In genomic region chr9:81689343-81690175, GRCh38 we compare ENCODE assay signal across 8 cellular contexts. TPM values are rescaled to one million over a fixed set of nuclear protein-coding genes. Genes with fewer than 3 reads are reported as not detected.
A peak's percentile ranks its signal among the peaks of the same experiment; 100 is the strongest.
DNase-seq lines count a peak whose midpoint lies in the region; ATAC-seq and TF ChIP-seq lines count a peak whose summit lies in the region.

Gene TLE1 (minus strand): TSS chr9:81689547. CDS start chr9:81688240, 1,307 bp downstream.

- TF ChIP-seq CTCF in AG04450 (IDR thresholded peaks at IDR 0.05; ENCODE audit: low read depth, low read length) (0 out of 2 replicates have a peak, but pooled peaks have one; percentile 7), liver (IDR thresholded peaks at IDR 0.05; ENCODE audit: low read depth, low read length, missing input control) (no peak)

- H3K9ac ChIP-seq in liver (ENCODE audit: low read depth in 1 of 2, low read length in 2 of 2): peak within 1 kb of the TSS; percentile 20 to 67

- peaks cover 4% of the 10 kb centered on the region for H3K36me3 Mint-ChIP-seq in activated CD8-positive, alpha-beta T cell treated with anti-CD3 and anti-CD28 coated beads, Interleukin-2, amount 10 ng/mL, durations not matched to agents 7 days and 5 days (ENCODE audit: low read depth)

- H3K36me3 ChIP-seq in liver (ENCODE audit: control insufficient read depth in 4 of 4, insufficient read depth in 3 of 4, low read depth in 1 of 4, low read length in 3 of 4): peaks cover 0 to 6% (median 0%) of the 10 kb centered on the region in 4 donors

- H3K27ac Mint-ChIP-seq in activated CD8-positive, alpha-beta T cell treated with anti-CD3 and anti-CD28 coated beads, Interleukin-2, amount 10 ng/mL, durations not matched to agents 7 days and 5 days: peak within 1 kb of the TSS; percentile 75

- under 1% methylated on average over 95 of the region's 95 CpGs for WGBS in liver

- H3K9me3 ChIP-seq in AG04450 (ENCODE audit: control insufficient read depth, insufficient read depth, low read length) (no peaks in the 10 kb centered on the region; the same call in 1 of the 2 replicates), liver (ENCODE audit: control insufficient read depth in 4 of 4, low read length in 3 of 4) (no peaks in the 10 kb centered on the region)

- H3K4me3 Mint-ChIP-seq in activated CD8-positive, alpha-beta T cell treated with anti-CD3 and anti-CD28 coated beads, Interleukin-2, amount 10 ng/mL, durations not matched to agents 7 days and 5 days: peak within 1 kb of the TSS; percentile 80

- ATAC-seq in HG03432 (IDR thresholded peaks at IDR 0.05; ENCODE audit: unreplicated experiment): peak; percentile 87
- ATAC-seq in activated CD8-positive, alpha-beta T cell treated with anti-CD3 and anti-CD28 coated beads, Interleukin-2, amount 10 ng/mL, durations not matched to agents 7 days and 5 days: peak; percentile 88

- H3K27ac ChIP-seq in AG04450 (ENCODE audit: low read depth, low read length) (peak within 1 kb of the TSS; percentile 71), liver (ENCODE audit: low read depth in 1 of 2, low read length in 2 of 2) (peak within 1 kb of the TSS; percentile 87 to 89)

- CTCF ChIA-PET in AG04450 (lab: Charles Lee): interaction anchor here (0.6 to 4.3 kb wide), 5 partner anchors 96 to 917 kb away, joined by 3 to 22 read pairs (median 3); no protein-coding TSS in a partner anchor
- CTCF ChIA-PET in activated CD8-positive, alpha-beta T cell treated with anti-CD3 and anti-CD28 coated beads, Interleukin-2, amount 10 ng/mL, durations not matched to agents 7 days and 5 days (lab: Charles Lee): no interaction called here

- peak; percentile 47 to 63 for TF ChIP-seq RAD21 in liver (IDR thresholded peaks at IDR 0.05)

- H3K27me3 Mint-ChIP-seq in activated CD8-positive, alpha-beta T cell treated with anti-CD3 and anti-CD28 coated beads, Interleukin-2, amount 10 ng/mL, durations not matched to agents 7 days and 5 days (ENCODE audit: low read depth): peaks cover 25% of the 10 kb centered on the region

- peaks cover 22% of the 10 kb centered on the region for H3K4me1 Mint-ChIP-seq in activated CD8-positive, alpha-beta T cell treated with anti-CD3 and anti-CD28 coated beads, Interleukin-2, amount 10 ng/mL, durations not matched to agents 7 days and 5 days (ENCODE audit: low read depth)

- H3K4me3 ChIP-seq in AG04450 (ENCODE audit: low read depth, low read length): peak within 1 kb of the TSS; percentile 86
- H3K4me3 ChIP-seq in liver (ENCODE audit: low read depth in 1 of 3, low read length in 3 of 3): peak within 1 kb of the TSS; percentile 72 to 92 (median 86)

- H3K27me3 ChIP-seq in AG04450 (ENCODE audit: control insufficient read depth, insufficient read depth, low read length) (no peaks in the 10 kb centered on the region), liver (ENCODE audit: control insufficient read depth in 4 of 4, insufficient read depth in 4 of 4, low read length in 3 of 4) (no peaks in the 10 kb centered on the region)

- DNase-seq in AG04450 (ENCODE audit: low read depth, low spot score): peak; percentile 100
- DNase-seq in GM19238 (ENCODE audit: insufficient read length, low spot score): peak; percentile 41
- peak; percentile 97 for DNase-seq in NCI-H510A (lab: John Stamatoyannopoulos, UW)
- peak; percentile 81 for DNase-seq in activated CD8-positive, alpha-beta T cell treated with anti-CD3 and anti-CD28 coated beads, Interleukin-2, amount 10 ng/mL, durations not matched to agents 7 days and 5 days
- peak; percentile 100 for DNase-seq in ecto neural progenitor cell (ENCODE audit: low spot score)
- DNase-seq in stimulated activated CD4-positive, alpha-beta T cell treated with anti-CD3 and anti-CD28 coated beads, Interleukin-2, amount 100 ng/mL, for 48 hours: peak; percentile 51 to 67

- peaks cover 0 to 31% (median 23%) of the 10 kb centered on the region in 4 donors for H3K4me1 ChIP-seq in liver (ENCODE audit: control insufficient read depth in 4 of 4, insufficient read depth in 4 of 4, low read length in 3 of 4)

- no peaks in the 10 kb centered on the region for H3K9me3 Mint-ChIP-seq in activated CD8-positive, alpha-beta T cell treated with anti-CD3 and anti-CD28 coated beads, Interleukin-2, amount 10 ng/mL, durations not matched to agents 7 days and 5 days (ENCODE audit: insufficient read depth)

- POLR2A ChIA-PET in AG04450 (lab: Yijun Ruan, JAX): interaction anchor here (0.6 to 1.9 kb wide), 7 partner anchors 49 to 917 kb away, joined by 3 to 7 read pairs (median 4); no protein-coding TSS in a partner anchor
- POLR2A ChIA-PET in activated CD8-positive, alpha-beta T cell treated with anti-CD3 and anti-CD28 coated beads, Interleukin-2, amount 10 ng/mL, durations not matched to agents 7 days and 5 days (lab: Charles Lee): no interaction called here

TF ChIP-seq in liver, 16 proteins besides CTCF, POLR2A, EP300 and RAD21:
- TF ChIP-seq HNF4G (IDR thresholded peaks at IDR 0.05): no peak
- TF ChIP-seq, protein P1, sequence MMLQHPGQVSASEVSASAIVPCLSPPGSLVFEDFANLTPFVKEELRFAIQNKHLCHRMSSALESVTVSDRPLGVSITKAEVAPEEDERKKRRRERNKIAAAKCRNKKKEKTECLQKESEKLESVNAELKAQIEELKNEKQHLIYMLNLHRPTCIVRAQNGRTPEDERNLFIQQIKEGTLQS (IDR thresholded peaks at IDR 0.05): no peak
- peak in 1 of 2 donors; percentile 27 for TF ChIP-seq GABPA (IDR thresholded peaks at IDR 0.05 in 1 of 2, conservative IDR thresholded peaks at IDR 0.05 in 1 of 2)
- peak; percentile 73 for TF ChIP-seq REST (IDR thresholded peaks at IDR 0.05)
- peak; percentile 44 to 61 for TF ChIP-seq RXRA (IDR thresholded peaks at IDR 0.05)
- peak; percentile 31 for TF ChIP-seq FOXA2 (IDR thresholded peaks at IDR 0.05)
- TF ChIP-seq HNF4A (conservative IDR thresholded peaks at IDR 0.05): peak in 1 of 2 donors; percentile 54
- TF ChIP-seq TAF1 (conservative IDR thresholded peaks at IDR 0.05): no peak
- TF ChIP-seq NR2F2 (IDR thresholded peaks at IDR 0.05): no peak
- peak; percentile 90 for TF ChIP-seq SP1 (IDR thresholded peaks at IDR 0.05)
- TF ChIP-seq ZBTB33 (IDR thresholded peaks at IDR 0.05): peak; percentile 63
- peak in 1 of 2 donors; percentile 66 for TF ChIP-seq EGR1 (IDR thresholded peaks at IDR 0.05; ENCODE audit: low read depth in 2 of 2)
- peak in 1 of 2 donors; percentile 51 for TF ChIP-seq JUND (IDR thresholded peaks at IDR 0.05)
- TF ChIP-seq FOXA1 (IDR thresholded peaks at IDR 0.05): peak; percentile 24
- TF ChIP-seq, protein P2, sequence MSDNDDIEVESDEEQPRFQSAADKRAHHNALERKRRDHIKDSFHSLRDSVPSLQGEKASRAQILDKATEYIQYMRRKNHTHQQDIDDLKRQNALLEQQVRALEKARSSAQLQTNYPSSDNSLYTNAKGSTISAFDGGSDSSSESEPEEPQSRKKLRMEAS (IDR thresholded peaks at IDR 0.05): peak; percentile 55
- no peak for TF ChIP-seq YY1 (IDR thresholded peaks at IDR 0.05)

RNA-seq across cellular contexts. Expression of gene TLE1, which starts in this region (rescaled TPM):
- polyA plus RNA-seq in AG04450 (2011; rRNA removed) (42.8 and 44.0 TPM in 2 replicates), liver (10 to 100 TPM; 25.2 to 25.5 TPM)
- 47.7 and 60.4 TPM in 2 replicates for polyA minus RNA-seq in AG04450 (2011; rRNA and poly(A)+ RNA removed)
- total RNA-seq in activated CD8-positive, alpha-beta T cell treated with anti-CD3 and anti-CD28 coated beads, Interleukin-2, amount 10 ng/mL, durations not matched to agents 7 days and 5 days: under 1 TPM; 0.50 to 0.68 TPM
- total RNA-seq in liver: 10 to 100 TPM; 25.9 to 45.4 TPM

Comparison
In these comparisons a context has a peak if more than half of its experiments do, and no peak if none do; other contexts are left out.
1. Peak in every context shown above with its lines: DNase-seq, ATAC-seq, H3K4me3 ChIP-seq and H3K27ac ChIP-seq.
2. RNA of gene TLE1 (total RNA-seq): 25.9 to 45.4 TPM in liver; 0.50 to 0.68 TPM in activated CD8-positive, alpha-beta T cell treated with anti-CD3 and anti-CD28 coated beads, Interleukin-2, amount 10 ng/mL, durations not matched to agents 7 days and 5 days; every median in the first group is over 10 times any median in the second.
3. Peak in DNase-seq and ATAC-seq in activated CD8-positive, alpha-beta T cell treated with anti-CD3 and anti-CD28 coated beads, Interleukin-2, amount 10 ng/mL, durations not matched to agents 7 days and 5 days; RNA of the gene not detected or under 1 TPM.
4. DNase-seq: peak in every context shown above with its lines; median percentile 100 in AG04450; 100 in ecto neural progenitor cell; 97 in NCI-H510A; 81 in activated CD8-positive, alpha-beta T cell treated with anti-CD3 and anti-CD28 coated beads, Interleukin-2, amount 10 ng/mL, durations not matched to agents 7 days and 5 days; 59 in stimulated activated CD4-positive, alpha-beta T cell treated with anti-CD3 and anti-CD28 coated beads, Interleukin-2, amount 100 ng/mL, for 48 hours; 41 in GM19238.